Comparison of ENCODE assay signal across 22 cellular contexts in genomic region chr2:161355985-161356384, GRCh38.
"Had no signal": no experiment of that assay in that cellular context is flagged by ENCODE, and none has a peak within 500 bp of the region (broad histone marks: within the 10 kb centered on the region; RNA-seq: fewer than 3 reads in every experiment).

No MANE protein-coding gene starts in this region.

- H3K36me3 Mint-ChIP-seq: natural killer cell treated with Interleukin-12 subunit alpha and Interleukin-12 subunit beta and Interleukin-15 and Interleukin-18, amount 100 ng/mL, for 72 hours had no signal

- H3K27ac Mint-ChIP-seq: dendritic cell treated with granulocyte-macrophage colony-stimulating factor and Interleukin-4, amounts not matched to agents 40 ng/mL and 50 ng/mL, for 4 days; effector memory CD8-positive, alpha-beta T cell; memory B cell; natural killer cell treated with Interleukin-12 subunit alpha and Interleukin-12 subunit beta and Interleukin-15 and Interleukin-18, amount 100 ng/mL, for 72 hours; neural progenitor cell; type B pancreatic cell had no signal

- FAIRE-seq: keratinocyte, urothelium cell line had no signal

- H3K36me3 ChIP-seq: esophagus muscularis mucosa, gastrocnemius medialis, left ventricle myocardium inferior, lower lobe of right lung, ovary, right atrium auricular region, suprapubic skin, thyroid gland had no signal

- H3K27me3 Mint-ChIP-seq: dendritic cell treated with granulocyte-macrophage colony-stimulating factor and Interleukin-4, amounts not matched to agents 40 ng/mL and 50 ng/mL, for 4 days; effector memory CD8-positive, alpha-beta T cell; memory B cell; natural killer cell treated with Interleukin-12 subunit alpha and Interleukin-12 subunit beta and Interleukin-15 and Interleukin-18, amount 100 ng/mL, for 72 hours; type B pancreatic cell had no signal

- H3K27me3 ChIP-seq: esophagus muscularis mucosa, gastrocnemius medialis, neural progenitor cell, ovary, right atrium auricular region, suprapubic skin, thyroid gland had no signal

- H3K9me3 Mint-ChIP-seq: effector memory CD8-positive, alpha-beta T cell; natural killer cell treated with Interleukin-12 subunit alpha and Interleukin-12 subunit beta and Interleukin-15 and Interleukin-18, amount 100 ng/mL, for 72 hours; type B pancreatic cell had no signal

- H3K4me3 Mint-ChIP-seq: dendritic cell treated with granulocyte-macrophage colony-stimulating factor and Interleukin-4, amounts not matched to agents 40 ng/mL and 50 ng/mL, for 4 days; effector memory CD8-positive, alpha-beta T cell; memory B cell; natural killer cell treated with Interleukin-12 subunit alpha and Interleukin-12 subunit beta and Interleukin-15 and Interleukin-18, amount 100 ng/mL, for 72 hours; neural progenitor cell; type B pancreatic cell had no signal

- H3K4me1 ChIP-seq: lower lobe of right lung, suprapubic skin, thyroid gland had no signal

- ATAC-seq: effector memory CD8-positive, alpha-beta T cell; gastrocnemius medialis; lower lobe of right lung; natural killer cell treated with Interleukin-12 subunit alpha and Interleukin-12 subunit beta and Interleukin-15 and Interleukin-18, amount 100 ng/mL, for 72 hours had no signal

- H3K4me3 ChIP-seq: esophagus muscularis mucosa, gastrocnemius medialis, left ventricle myocardium inferior, lower lobe of right lung, neural progenitor cell, ovary, right atrium auricular region, suprapubic skin, thyroid gland had no signal

- H3K9me3 ChIP-seq: esophagus muscularis mucosa, gastrocnemius medialis, lower lobe of right lung, ovary, suprapubic skin, thyroid gland had no signal

- H3K27ac ChIP-seq: epithelial cell of prostate, esophagus muscularis mucosa, gastrocnemius medialis, left ventricle myocardium inferior, lower lobe of right lung, neural progenitor cell, ovary, right atrium auricular region, suprapubic skin, thyroid gland had no signal

- DNase-seq: effector memory CD8-positive, alpha-beta T cell; gastrocnemius medialis; left ventricle myocardium inferior; lower lobe of right lung; midbrain; nucleus accumbens; ovary; small intestine; stimulated activated CD4-positive, alpha-beta T cell treated with anti-CD3 and anti-CD28 coated beads, Interleukin-12 subunit alpha, Interleukin-12 subunit beta, amount 100 ng/mL, for 4 hours; stimulated activated naive CD4-positive, alpha-beta T cell; thyroid gland had no signal
